In genomic region chr21:36069713-36070573, GRCh38 we compare ENCODE assay signal across 1 cellular context.
A peak's percentile ranks its signal among the peaks of the same experiment; 100 is the strongest.
TF ChIP-seq lines count a peak whose summit lies in the region.

Gene CBR1 (plus strand): TSS chr21:36070024. CDS start chr21:36070116, 92 bp downstream.

TF ChIP-seq in WTC11, 78 proteins besides CTCF, POLR2A, EP300 and RAD21 (continued from another document and continues in another):
- TF ChIP-seq E2F1 (CRISPR knock-in tag; IDR thresholded peaks at IDR 0.05) (0 out of 2 replicates have a peak, but pooled peaks have one; percentile 43), AFF4 (CRISPR knock-in tag; IDR thresholded peaks at IDR 0.05; ENCODE audit: borderline replicate concordance) (peak; percentile 72; the same call in 1 of the 2 replicates), NR1H2 (CRISPR knock-in tag; IDR thresholded peaks at IDR 0.05) (no peak), ZNF263 (CRISPR knock-in tag; IDR thresholded peaks at IDR 0.05; ENCODE audit: low read depth) (0 out of 2 replicates have a peak, but pooled peaks have one; percentile 60), KAT7 (CRISPR knock-in tag; IDR thresholded peaks at IDR 0.05; ENCODE audit: borderline replicate concordance) (peak; percentile 68; the same call in 1 of the 2 replicates), ZNF138 (CRISPR knock-in tag; conservative IDR thresholded peaks at IDR 0.05) (peak; percentile 75; the same call in 1 of the 2 replicates), ZBTB43 (CRISPR knock-in tag; IDR thresholded peaks at IDR 0.05) (peak; percentile 84; the same call in 1 of the 2 replicates), USF2 (CRISPR knock-in tag; IDR thresholded peaks at IDR 0.05) (peak; percentile 93), PRRX2 (CRISPR knock-in tag; IDR thresholded peaks at IDR 0.05) (no peak), ZNF671 (CRISPR knock-in tag; IDR thresholded peaks at IDR 0.05) (no peak), MLX (CRISPR knock-in tag; IDR thresholded peaks at IDR 0.05) (no peak), PREB (CRISPR knock-in tag; IDR thresholded peaks at IDR 0.05; ENCODE audit: borderline replicate concordance) (no peak), ZNF416 (CRISPR knock-in tag; IDR thresholded peaks at IDR 0.05) (no peak), CBFB (CRISPR knock-in tag; IDR thresholded peaks at IDR 0.05; ENCODE audit: low read depth) (peak; percentile 28; the same call in 1 of the 2 replicates), MAX (CRISPR knock-in tag; IDR thresholded peaks at IDR 0.05) (peak; percentile 98), FOXP4 (CRISPR knock-in tag; IDR thresholded peaks at IDR 0.05) (peak; percentile 94), E2F5 (CRISPR knock-in tag; IDR thresholded peaks at IDR 0.05) (peak; percentile 70), ELF4 (CRISPR knock-in tag; IDR thresholded peaks at IDR 0.05; ENCODE audit: low read depth) (peak; percentile 88; the same call in 1 of the 2 replicates), NFYB (CRISPR knock-in tag; conservative IDR thresholded peaks at IDR 0.05; ENCODE audit: low read depth) (peak; percentile 50; the same call in 1 of the 2 replicates), ETV6 (CRISPR knock-in tag; IDR thresholded peaks at IDR 0.05) (peak; percentile 57), ZNF396 (CRISPR knock-in tag; IDR thresholded peaks at IDR 0.05; ENCODE audit: borderline replicate concordance) (no peak), TP53 (CRISPR knock-in tag; IDR thresholded peaks at IDR 0.05) (peak; percentile 88; the same call in 1 of the 2 replicates), ZNF219 (CRISPR knock-in tag; IDR thresholded peaks at IDR 0.05; ENCODE audit: borderline replicate concordance) (peak; percentile 91), ARID4B (CRISPR knock-in tag; IDR thresholded peaks at IDR 0.05; ENCODE audit: borderline replicate concordance) (peak; percentile 83), GABPB1 (CRISPR knock-in tag; IDR thresholded peaks at IDR 0.05) (no peak), FOXJ3 (CRISPR knock-in tag; IDR thresholded peaks at IDR 0.05; ENCODE audit: borderline replicate concordance) (no peak), JUN (CRISPR knock-in tag; IDR thresholded peaks at IDR 0.05) (peak; percentile 51; the same call in 1 of the 2 replicates), IRF1 (CRISPR knock-in tag; IDR thresholded peaks at IDR 0.05) (peak; percentile 75; the same call in 1 of the 2 replicates), TCF7 (CRISPR knock-in tag; IDR thresholded peaks at IDR 0.05; ENCODE audit: low read depth) (no peak), E2F4 (CRISPR knock-in tag; IDR thresholded peaks at IDR 0.05; ENCODE audit: borderline replicate concordance, low read depth) (no peak), ZNF121 (CRISPR knock-in tag; IDR thresholded peaks at IDR 0.05) (no peak), HMGXB4 (CRISPR knock-in tag; IDR thresholded peaks at IDR 0.05) (peak; percentile 87)
